22 cellular contexts compared by ENCODE assay signal in genomic region chr1:29456685-29457084, GRCh38.
DNase-seq lines count a peak whose midpoint lies in the region; ATAC-seq and TF ChIP-seq lines count a peak whose summit lies in the region.
"Had no signal": no experiment of that assay in that cellular context is flagged by ENCODE, and none has a peak within 500 bp of the region (broad histone marks: within the 10 kb centered on the region; RNA-seq: fewer than 3 reads in every experiment).

No MANE protein-coding gene starts in this region.

- DNase-seq in NCI-H82 (lab: John Stamatoyannopoulos, UW) (peak; percentile 35), NCI-H82 treated with DMSO at 0.1 percent for 48 hours (lab: John Stamatoyannopoulos, UW; ENCODE audit: unreplicated experiment) (no peak), WTC11 (ENCODE audit: low spot score) (no peak), nephron progenitor cell (no peak), MM.1S (no peak)
- DNase-seq: ACHN; AML-193; BE2C; CD4-positive, alpha-beta T cell; CD8-positive, alpha-beta memory T cell; DMS 273 treated with DMSO at 0.1 percent for 48 hours; DMS79; EL; GDM1 had no signal

- no peak overlapping the region for H2AFZ ChIP-seq in MM.1S (ENCODE audit: low read length)
- H2AFZ ChIP-seq: GM23338 had no signal

- H3K9ac ChIP-seq in MM.1S (ENCODE audit: low read length): no peak overlapping the region
- H3K9ac ChIP-seq: BLaER1 treated with 17β-estradiol and CSF1 and Interleukin-3, amounts not matched to agents 10 nM and 100 nM had no signal

- no peaks in the 10 kb centered on the region for H3K9me3 ChIP-seq in MM.1S (replicated peaks; ENCODE audit: insufficient read depth, low read length)
- H3K9me3 ChIP-seq: A549, BE2C, HAP-1 had no signal

- no peak for ATAC-seq in WTC11
- no peak for ATAC-seq in GM21723 (IDR thresholded peaks at IDR 0.05; ENCODE audit: unreplicated experiment)
- ATAC-seq: A549, GM12878, GM23338 had no signal

- no peak for TF ChIP-seq CTCF in WTC11 (IDR thresholded peaks at IDR 0.05)
- TF ChIP-seq CTCF in nephron progenitor cell (IDR thresholded peaks at IDR 0.05): no peak
- TF ChIP-seq CTCF in MM.1S (IDR thresholded peaks at IDR 0.05; ENCODE audit: low read length): no peak

- H3K27me3 ChIP-seq in MM.1S (replicated peaks; ENCODE audit: insufficient read depth, low read length): peaks cover 49% of the 10 kb centered on the region
- H3K27me3 ChIP-seq: BE2C had no signal

- H4K20me1 ChIP-seq in MM.1S (ENCODE audit: insufficient read depth, low read length): no peaks in the 10 kb centered on the region

- H3K4me3 Mint-ChIP-seq in WTC11 (no peak overlapping the region), nephron progenitor cell (no peak overlapping the region)
- H3K4me3 Mint-ChIP-seq: CD14-positive monocyte; CD4-positive, alpha-beta T cell; CD8-positive, alpha-beta memory T cell; GM23338 had no signal

- no peaks in the 10 kb centered on the region for H3K4me1 ChIP-seq in MM.1S (ENCODE audit: low read length)
- H3K4me1 ChIP-seq: A549, BE2C, HAP-1 had no signal

- H3K9me3 Mint-ChIP-seq in WTC11: peaks cover 18% of the 10 kb centered on the region
- H3K9me3 Mint-ChIP-seq in nephron progenitor cell: peaks cover 8% of the 10 kb centered on the region
- H3K9me3 Mint-ChIP-seq: CD4-positive, alpha-beta T cell; GM23338 had no signal

- no peaks in the 10 kb centered on the region for H3K36me3 ChIP-seq in MM.1S (replicated peaks; ENCODE audit: insufficient read depth, low read length)
- H3K36me3 ChIP-seq: BE2C; BLaER1 treated with 17β-estradiol and CSF1 and Interleukin-3, amounts not matched to agents 10 nM and 100 nM; HAP-1 had no signal

- H3F3A ChIP-seq in MM.1S (ENCODE audit: insufficient read depth, low read length): no peaks in the 10 kb centered on the region

- no peak overlapping the region for H3K27ac ChIP-seq in MM.1S (ENCODE audit: low read length)
- H3K27ac ChIP-seq: 22Rv1; A549; BLaER1 treated with 17β-estradiol and CSF1 and Interleukin-3, amounts not matched to agents 10 nM and 100 nM had no signal

- H3K4me1 Mint-ChIP-seq in WTC11: peaks cover 24% of the 10 kb centered on the region
- H3K4me1 Mint-ChIP-seq in nephron progenitor cell: peaks cover 58% of the 10 kb centered on the region
- H3K4me1 Mint-ChIP-seq: CD14-positive monocyte; CD8-positive, alpha-beta memory T cell had no signal

- H3K36me3 Mint-ChIP-seq in WTC11 (peaks cover 3% of the 10 kb centered on the region; the same call in 1 of the 2 replicates), nephron progenitor cell (ENCODE audit: low read depth) (no peaks in the 10 kb centered on the region)
- H3K36me3 Mint-ChIP-seq: CD14-positive monocyte; CD8-positive, alpha-beta memory T cell had no signal

- POLR2A ChIA-PET in WTC11 (lab: Charles Lee): no interaction called here

- H3K79me2 ChIP-seq in MM.1S (ENCODE audit: low read length): no peaks in the 10 kb centered on the region

- H3K27ac Mint-ChIP-seq in WTC11 (no peak overlapping the region), nephron progenitor cell (peak overlapping the region; percentile 84)
- H3K27ac Mint-ChIP-seq: CD14-positive monocyte; CD4-positive, alpha-beta T cell; GM23338 had no signal

- CTCF ChIA-PET in WTC11 (lab: Charles Lee): interaction anchor here (1.6 kb wide), 1 partner anchor 34 kb away, joined by 3 read pairs; no protein-coding TSS in a partner anchor

- H3K27me3 Mint-ChIP-seq in WTC11 (ENCODE audit: low read depth): no peaks in the 10 kb centered on the region; the same call in 1 of the 2 replicates
- peaks cover 6% of the 10 kb centered on the region for H3K27me3 Mint-ChIP-seq in nephron progenitor cell (ENCODE audit: low read depth, poor library complexity)

- H3K4me3 ChIP-seq in MM.1S (ENCODE audit: low read length): no peak overlapping the region
- H3K4me3 ChIP-seq: A549; BLaER1 treated with 17β-estradiol and CSF1 and Interleukin-3, amounts not matched to agents 10 nM and 100 nM; GM12878; GM23338; HAP-1 had no signal

- H3K4me2 ChIP-seq in MM.1S (ENCODE audit: low read depth, low read length): no peak overlapping the region
- H3K4me2 ChIP-seq: A549; BLaER1 treated with 17β-estradiol and CSF1 and Interleukin-3, amounts not matched to agents 10 nM and 100 nM; GM23338 had no signal

- H3K9me2 ChIP-seq in MM.1S (replicated peaks; ENCODE audit: insufficient read depth, low read length): no peaks in the 10 kb centered on the region

TF ChIP-seq in WTC11, 78 proteins besides CTCF, POLR2A, EP300 and RAD21:
- TF ChIP-seq E2F5 (CRISPR knock-in tag; IDR thresholded peaks at IDR 0.05) (no peak), GTF2I (CRISPR knock-in tag; conservative IDR thresholded peaks at IDR 0.05) (0 out of 2 replicates have a peak, but pooled peaks have one; percentile 19)
